15 cellular contexts compared by ENCODE assay signal in the genomic region with DNA sequence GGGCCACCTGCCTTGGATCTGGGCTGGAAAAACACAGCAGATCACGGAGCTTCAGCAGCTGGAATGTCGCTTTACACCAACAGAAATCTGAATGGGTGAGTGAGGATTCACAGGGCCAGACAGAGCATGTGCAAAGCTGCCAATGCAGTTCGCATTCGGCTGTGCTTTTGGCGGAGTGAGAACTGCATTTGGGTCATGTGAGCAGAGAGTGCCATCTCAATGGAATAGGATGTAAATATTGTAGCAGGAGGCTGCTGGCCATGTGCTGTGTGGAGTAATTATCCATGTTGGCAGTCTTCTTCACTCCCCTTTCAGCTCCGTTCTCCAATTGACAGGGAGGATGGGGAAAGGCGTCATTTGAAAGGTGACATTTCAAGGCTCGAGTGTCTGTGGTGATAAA. TPM values are rescaled to one million over a fixed set of nuclear protein-coding genes. Genes with fewer than 3 reads are reported as not detected.
DNase-seq lines count a peak whose midpoint lies in the region; ATAC-seq, FAIRE-seq and TF ChIP-seq lines count a peak whose summit lies in the region.
"Had no signal": no experiment of that assay in that cellular context is flagged by ENCODE, and none has a peak within 500 bp of the region (broad histone marks: within the 10 kb centered on the region; RNA-seq: fewer than 3 reads in every experiment).

A gene (minus strand): TSS at position 101 of the 400 bp plus-strand sequence. CDS start 417 bp downstream, outside the sequence.

- no peak for TF ChIP-seq POLR2A in lower leg skin (IDR thresholded peaks at IDR 0.05)
- no peak for TF ChIP-seq POLR2A in GM12891 (IDR thresholded peaks at IDR 0.05; ENCODE audit: low read depth, low read length)

- no peak within 1 kb of the TSS for H3K4me3 Mint-ChIP-seq in CD4-positive, alpha-beta memory T cell
- H3K4me3 Mint-ChIP-seq: activated T-cell treated with anti-CD3 and anti-CD28 coated beads, Interleukin-2, amount 50 U/mL, for 72 hours; B cell had no signal

- no peak within 1 kb of the TSS for H3K27ac ChIP-seq in CD4-positive, alpha-beta memory T cell (ENCODE audit: low read depth, low read length)
- H3K27ac ChIP-seq: ascending aorta, psoas muscle had no signal

- WGBS in lower leg skin, 2 donors: 59 to 63% methylated on average over 8 of the region's 8 CpGs

- DNase-seq in CD4-positive, alpha-beta memory T cell: no peak
- peak; percentile 26 for DNase-seq in NCI-H1694 treated with DMSO at 0.1 percent for 48 hours (lab: John Stamatoyannopoulos, UW)
- peak; percentile 26 for DNase-seq in SK-MEL-5 (ENCODE audit: low read depth, low spot score)
- DNase-seq in inferior parietal cortex (ENCODE audit: extremely low spot score): peak; percentile 32
- DNase-seq in effector CD4-positive, alpha-beta T cell: no peak
- DNase-seq in lower leg skin (ENCODE audit: low spot score in 2 of 2): no peak
- DNase-seq in GM12891 (ENCODE audit: insufficient read length, low spot score): no peak
- DNase-seq: activated CD4-positive, CD25-positive, alpha-beta regulatory T cell treated with anti-CD3 and anti-CD28 coated beads, Interleukin-2, amount 50 U/mL, for 72 hours; activated T-cell treated with anti-CD3 and anti-CD28 coated beads, Interleukin-2, amount 50 U/mL, for 72 hours; psoas muscle; stimulated activated CD4-positive, alpha-beta T cell treated with anti-CD3 and anti-CD28 coated beads, Interleukin-4, amount 100 ng/mL, for 1 hour; stimulated activated naive CD4-positive, alpha-beta T cell treated with Interleukin-2 at 50 U/mL for 16 hours had no signal

- no peaks in the 10 kb centered on the region for H3K4me1 ChIP-seq in CD4-positive, alpha-beta memory T cell (ENCODE audit: insufficient read depth, low read length)
- H3K4me1 ChIP-seq: ascending aorta, psoas muscle had no signal

- no peaks in the 10 kb centered on the region for H3K36me3 ChIP-seq in CD4-positive, alpha-beta memory T cell (ENCODE audit: insufficient read depth, low read length)
- H3K36me3 ChIP-seq: ascending aorta had no signal

- no peak for FAIRE-seq in GM12891 (lab: Jason Lieb, UNC)

- POLR2A ChIA-PET in CD4-positive, alpha-beta memory T cell (lab: Charles Lee; ENCODE audit: partially characterized antibody): no interaction called here

- intact Hi-C loops in CD4-positive, alpha-beta memory T cell (cut with micrococcal nuclease): no loop called here
- intact Hi-C loops in lower leg skin (cut with DNase I; ENCODE audit: low total_unique reads): no loop called here

- CTCF ChIA-PET in CD4-positive, alpha-beta memory T cell (lab: Charles Lee; ENCODE audit: partially characterized antibody): interaction anchor here (1.0 kb wide), 1 partner anchor 38 kb away, joined by 3 read pairs; no protein-coding TSS in a partner anchor

- no peak within 1 kb of the TSS for H3K4me3 ChIP-seq in CD4-positive, alpha-beta memory T cell (ENCODE audit: low read length in 2 of 2)
- no peak within 1 kb of the TSS for H3K4me3 ChIP-seq in lower leg skin (ENCODE audit: low read depth, poor library complexity, severe bottlenecking)
- H3K4me3 ChIP-seq: ascending aorta, psoas muscle had no signal

- no peak for TF ChIP-seq CTCF in lower leg skin (IDR thresholded peaks at IDR 0.05)

- H3K4me1 Mint-ChIP-seq in CD4-positive, alpha-beta memory T cell: peaks cover 0 to 4% (median 2%) of the 10 kb centered on the region in 4 donors
- H3K4me1 Mint-ChIP-seq: B cell had no signal

- no peak within 1 kb of the TSS for H3K27ac Mint-ChIP-seq in CD4-positive, alpha-beta memory T cell
- H3K27ac Mint-ChIP-seq: activated T-cell treated with anti-CD3 and anti-CD28 coated beads, Interleukin-2, amount 50 U/mL, for 72 hours; B cell had no signal

- no peaks in the 10 kb centered on the region for H3K9me3 Mint-ChIP-seq in CD4-positive, alpha-beta memory T cell
- H3K9me3 Mint-ChIP-seq: activated T-cell treated with anti-CD3 and anti-CD28 coated beads, Interleukin-2, amount 50 U/mL, for 72 hours had no signal

- peaks cover 0 to 3% of the 10 kb centered on the region in 2 donors for H3K36me3 Mint-ChIP-seq in CD4-positive, alpha-beta memory T cell

- no peaks in the 10 kb centered on the region for H3K9me3 ChIP-seq in CD4-positive, alpha-beta memory T cell (ENCODE audit: control insufficient read depth in 1 of 2, low read length in 2 of 2)
- H3K9me3 ChIP-seq: ascending aorta, psoas muscle had no signal

- no peak for ATAC-seq in HG03196 (IDR thresholded peaks at IDR 0.05; ENCODE audit: unreplicated experiment)
- ATAC-seq: activated T-cell treated with anti-CD3 and anti-CD28 coated beads, Interleukin-2, amount 50 U/mL, for 72 hours; psoas muscle had no signal

- peaks cover 2% of the 10 kb centered on the region in 2 donors for H3K27me3 Mint-ChIP-seq in CD4-positive, alpha-beta memory T cell

- no peaks in the 10 kb centered on the region for H3K27me3 ChIP-seq in CD4-positive, alpha-beta memory T cell (ENCODE audit: insufficient read depth, low read length)
- H3K27me3 ChIP-seq: ascending aorta had no signal

- in situ Hi-C loops in SK-MEL-5 (cut with HindIII; ENCODE audit: low pct_unique_long_range_greater_than_20kb, low sequenced_read_pairs): no loop called here

TF ChIP-seq in GM12891, 5 proteins besides CTCF, POLR2A, EP300 and RAD21:
- TF ChIP-seq POLR2AphosphoS5 (IDR thresholded peaks at IDR 0.05; ENCODE audit: low read depth, low read length) (no peak), SPI1 (IDR thresholded peaks at IDR 0.05; ENCODE audit: low read depth, low read length) (no peak), POU2F2 (IDR thresholded peaks at IDR 0.05; ENCODE audit: low read depth, low read length) (no peak), PAX5 (IDR thresholded peaks at IDR 0.05; ENCODE audit: insufficient read depth, low read length, severe bottlenecking) (no peak), TAF1 (IDR thresholded peaks at IDR 0.05; ENCODE audit: low read depth, low read length) (no peak)

RNA-seq across cellular contexts. Expression of the gene that starts here (rescaled TPM):
- 10 to 100 TPM; 12.3 TPM for total RNA-seq in CD4-positive, alpha-beta memory T cell
- polyA plus RNA-seq in CD4-positive, alpha-beta memory T cell: 10 to 100 TPM in 1 of 2 donors, 1 to 10 TPM in 1; 8.3 to 17.8 TPM
- 0.08 TPM in 1 of 2 replicates, not detected in the other for total RNA-seq in SK-MEL-5 (2014; rRNA removed; shearing (Covaris generic))
- 0.14 and 0.28 TPM in 2 replicates for polyA plus RNA-seq in SK-MEL-5 (2015; cell fraction: cytosol; rRNA removed)
- 0.27 and 1.8 TPM in 2 replicates for polyA plus RNA-seq in SK-MEL-5 (2015; cell fraction: nucleus; rRNA removed)
- under 1 TPM in 3 of 4 donors, not detected in 1; 0.17 to 0.37 (median 0.32) TPM for total RNA-seq in lower leg skin
- not detected for polyA plus RNA-seq in GM12891 (2012; ENCODE audit: low read depth, missing spikeins)
- total RNA-seq: ascending aorta, B cell, psoas muscle had no signal

Comparison
In these comparisons a context has a peak if more than half of its experiments do, and no peak if none do; other contexts are left out.
1. RNA of the gene that starts here (total RNA-seq): 12.3 TPM in CD4-positive, alpha-beta memory T cell; 0.17 to 0.37 TPM in lower leg skin and 0.08 TPM in SK-MEL-5; every median in the first group is over 4 times any median in the second.
2. DNase-seq: peak in NCI-H1694 treated with DMSO at 0.1 percent for 48 hours (single experiment), SK-MEL-5 (single experiment) and inferior parietal cortex (single experiment); none in CD4-positive, alpha-beta memory T cell (0 of 5), effector CD4-positive, alpha-beta T cell (single experiment), lower leg skin (0 of 2) and GM12891 (single experiment).